Comparison of ENCODE assay signal across 9 cellular contexts in genomic region chr11:35012467-35013191, GRCh38.
A peak's percentile ranks its signal among the peaks of the same experiment; 100 is the strongest.
DNase-seq lines count a peak whose midpoint lies in the region; ATAC-seq and TF ChIP-seq lines count a peak whose summit lies in the region.
"Had no signal": no experiment of that assay in that cellular context is flagged by ENCODE, and none has a peak within 500 bp of the region (broad histone marks: within the 10 kb centered on the region; RNA-seq: fewer than 3 reads in every experiment).

No MANE protein-coding gene starts in this region.

- H3K4me3 Mint-ChIP-seq in central memory CD8-positive, alpha-beta T cell = peak overlapping the region; percentile 47
- no peak overlapping the region for H3K4me3 Mint-ChIP-seq in endothelial cell (ENCODE audit: unreplicated experiment)

- no peaks in the 10 kb centered on the region for H3K27me3 Mint-ChIP-seq in central memory CD8-positive, alpha-beta T cell
- H3K27me3 Mint-ChIP-seq in endothelial cell (ENCODE audit: unreplicated experiment) = peaks cover 1% of the 10 kb centered on the region

- H3K9me3 Mint-ChIP-seq in central memory CD8-positive, alpha-beta T cell = no peaks in the 10 kb centered on the region
- no peaks in the 10 kb centered on the region for H3K9me3 Mint-ChIP-seq in endothelial cell (ENCODE audit: unreplicated experiment)

- no peak for TF ChIP-seq CTCF in endothelial cell (IDR thresholded peaks at IDR 0.05; ENCODE audit: unreplicated experiment)

- no peak for DNase-seq in central memory CD8-positive, alpha-beta T cell (ENCODE audit: low spot score in 2 of 2)
- DNase-seq in cortex of kidney (lab: John Stamatoyannopoulos, UW) (no peak), endothelial cell (ENCODE audit: low spot score) (no peak), DMS53 treated with DMSO at 0.1 percent for 48 hours (lab: John Stamatoyannopoulos, UW; ENCODE audit: unreplicated experiment) (no peak), ureter (ENCODE audit: low spot score) (no peak)
- DNase-seq: NCI-H524 treated with DMSO at 0.1 percent for 48 hours had no signal

- ATAC-seq in GM18508 (IDR thresholded peaks at IDR 0.05; ENCODE audit: insufficient read depth, unreplicated experiment) = peak; percentile 54
- peak; percentile 69 for ATAC-seq in GM21576 (IDR thresholded peaks at IDR 0.05; ENCODE audit: unreplicated experiment)
- ATAC-seq in HG03469 (IDR thresholded peaks at IDR 0.05; ENCODE audit: unreplicated experiment) = peak; percentile 43
- peak; percentile 55 for ATAC-seq in central memory CD8-positive, alpha-beta T cell (replicated peaks; ENCODE audit: extremely low read depth, poor library complexity, severe bottlenecking)

- H3K27ac Mint-ChIP-seq in central memory CD8-positive, alpha-beta T cell (ENCODE audit: low read depth) = peak overlapping the region; percentile 93
- no peak overlapping the region for H3K27ac Mint-ChIP-seq in endothelial cell (ENCODE audit: unreplicated experiment)

- H3K36me3 Mint-ChIP-seq in central memory CD8-positive, alpha-beta T cell (ENCODE audit: insufficient read depth) = peaks cover 4% of the 10 kb centered on the region
- H3K36me3 Mint-ChIP-seq in endothelial cell (ENCODE audit: low read depth, unreplicated experiment) = no peaks in the 10 kb centered on the region

- H3K4me1 Mint-ChIP-seq in central memory CD8-positive, alpha-beta T cell = peaks cover 36% of the 10 kb centered on the region
- H3K4me1 Mint-ChIP-seq in endothelial cell (ENCODE audit: unreplicated experiment) = no peaks in the 10 kb centered on the region
